ENCODE assay signal across 1 cellular context in genomic region chr14:24052656-24053547, GRCh38.
TF ChIP-seq lines count a peak whose summit lies in the region.

No MANE protein-coding gene starts in this region.

TF ChIP-seq in HepG2, 621 proteins besides CTCF, POLR2A, EP300 and RAD21 (continued from another document and continues in another):
- TF ChIP-seq TIGD3 (CRISPR knock-in tag; IDR thresholded peaks at IDR 0.05; ENCODE audit: borderline replicate concordance), result no peak
- no peak for TF ChIP-seq BORCS8-MEF2B (CRISPR knock-in tag; IDR thresholded peaks at IDR 0.05)
- no peak for TF ChIP-seq SMAD3 (CRISPR knock-in tag; IDR thresholded peaks at IDR 0.05)
- no peak for TF ChIP-seq PLRG1 (conservative IDR thresholded peaks at IDR 0.05)
- no peak for TF ChIP-seq MTA3 (CRISPR knock-in tag; IDR thresholded peaks at IDR 0.05)
- TF ChIP-seq ZFP37 (CRISPR knock-in tag; IDR thresholded peaks at IDR 0.05; ENCODE audit: borderline replicate concordance), result no peak
- TF ChIP-seq ZNF350 (CRISPR knock-in tag; IDR thresholded peaks at IDR 0.05; ENCODE audit: borderline replicate concordance, low read depth), result peak; percentile 26
- TF ChIP-seq ZNF616 (CRISPR knock-in tag; IDR thresholded peaks at IDR 0.05; ENCODE audit: low read depth), result 0 out of 2 replicates have a peak, but pooled peaks have one; percentile 60
- TF ChIP-seq ZUFSP (CRISPR knock-in tag; IDR thresholded peaks at IDR 0.05; ENCODE audit: borderline replicate concordance), result no peak
- no peak for TF ChIP-seq ARID4A (CRISPR knock-in tag; IDR thresholded peaks at IDR 0.05; ENCODE audit: borderline replicate concordance)
- TF ChIP-seq RFX1 (IDR thresholded peaks at IDR 0.05), result no peak
- TF ChIP-seq ZNF10 (CRISPR knock-in tag; IDR thresholded peaks at IDR 0.05; ENCODE audit: borderline replicate concordance, low read depth), result no peak
- no peak; the same call in 1 of the 2 replicates for TF ChIP-seq ZNF180 (CRISPR knock-in tag; IDR thresholded peaks at IDR 0.05; ENCODE audit: borderline replicate concordance, low read depth)
- no peak for TF ChIP-seq KDM5A (IDR thresholded peaks at IDR 0.05; ENCODE audit: borderline replicate concordance, low read length)
- TF ChIP-seq RNF219 (CRISPR knock-in tag; IDR thresholded peaks at IDR 0.05), result no peak
- no peak; the same call in 1 of the 2 replicates for TF ChIP-seq SP2 (CRISPR knock-in tag; IDR thresholded peaks at IDR 0.05)
- TF ChIP-seq REXO4 (CRISPR knock-in tag; IDR thresholded peaks at IDR 0.05; ENCODE audit: borderline replicate concordance), result 0 out of 2 replicates have a peak, but pooled peaks have one; percentile 68
- no peak for TF ChIP-seq NFE2 (CRISPR knock-in tag; IDR thresholded peaks at IDR 0.05)
- no peak for TF ChIP-seq ZNF710 (CRISPR knock-in tag; IDR thresholded peaks at IDR 0.05; ENCODE audit: borderline replicate concordance)
- no peak for TF ChIP-seq ZNF331 (CRISPR knock-in tag; IDR thresholded peaks at IDR 0.05)
- TF ChIP-seq BRCA1 (CRISPR knock-in tag; IDR thresholded peaks at IDR 0.05), result no peak
- TF ChIP-seq DPF2 (CRISPR knock-in tag; IDR thresholded peaks at IDR 0.05; ENCODE audit: borderline replicate concordance, low read depth), result no peak
- no peak for TF ChIP-seq ZNF674 (CRISPR knock-in tag; IDR thresholded peaks at IDR 0.05; ENCODE audit: low read depth)
- no peak for TF ChIP-seq ZNF431 (CRISPR knock-in tag; IDR thresholded peaks at IDR 0.05; ENCODE audit: borderline replicate concordance, low read depth)
- TF ChIP-seq ZNF503 (CRISPR knock-in tag; IDR thresholded peaks at IDR 0.05), result no peak
- no peak for TF ChIP-seq ZNF33B (CRISPR knock-in tag; IDR thresholded peaks at IDR 0.05)
- 0 out of 2 replicates have a peak, but pooled peaks have one; percentile 9 for TF ChIP-seq PCBP1 (IDR thresholded peaks at IDR 0.05; ENCODE audit: borderline replicate concordance, low read depth, low read length)
- no peak for TF ChIP-seq ZNF143 (CRISPR knock-in tag; IDR thresholded peaks at IDR 0.05)
- TF ChIP-seq MBNL3 (CRISPR knock-in tag; conservative IDR thresholded peaks at IDR 0.05), result no peak
- no peak for TF ChIP-seq ZMAT5 (CRISPR knock-in tag; IDR thresholded peaks at IDR 0.05; ENCODE audit: borderline replicate concordance, low read depth)
- no peak for TF ChIP-seq TARDBP (CRISPR knock-in tag; IDR thresholded peaks at IDR 0.05)
- TF ChIP-seq ESRRA (CRISPR knock-in tag; IDR thresholded peaks at IDR 0.05; ENCODE audit: low read depth), result no peak
- TF ChIP-seq ZNF343 (CRISPR knock-in tag; IDR thresholded peaks at IDR 0.05), result 0 out of 2 replicates have a peak, but pooled peaks have one; percentile 24
- no peak for TF ChIP-seq KDM2A (CRISPR knock-in tag; IDR thresholded peaks at IDR 0.05; ENCODE audit: borderline replicate concordance, low read depth)
- no peak for TF ChIP-seq ZNF737 (CRISPR knock-in tag; IDR thresholded peaks at IDR 0.05; ENCODE audit: borderline replicate concordance)
- no peak for TF ChIP-seq IKZF5 (CRISPR knock-in tag; IDR thresholded peaks at IDR 0.05)
- TF ChIP-seq DBP (CRISPR knock-in tag; IDR thresholded peaks at IDR 0.05; ENCODE audit: not compliant biosample characterization), result no peak
- TF ChIP-seq PRMT3 (CRISPR knock-in tag; IDR thresholded peaks at IDR 0.05; ENCODE audit: borderline replicate concordance, low read depth), result no peak
- TF ChIP-seq HDAC2 (CRISPR knock-in tag; IDR thresholded peaks at IDR 0.05), result no peak
- TF ChIP-seq HNF1B (CRISPR knock-in tag; IDR thresholded peaks at IDR 0.05), result no peak
